ENCODE assay signal across 13 cellular contexts in the genomic region with DNA sequence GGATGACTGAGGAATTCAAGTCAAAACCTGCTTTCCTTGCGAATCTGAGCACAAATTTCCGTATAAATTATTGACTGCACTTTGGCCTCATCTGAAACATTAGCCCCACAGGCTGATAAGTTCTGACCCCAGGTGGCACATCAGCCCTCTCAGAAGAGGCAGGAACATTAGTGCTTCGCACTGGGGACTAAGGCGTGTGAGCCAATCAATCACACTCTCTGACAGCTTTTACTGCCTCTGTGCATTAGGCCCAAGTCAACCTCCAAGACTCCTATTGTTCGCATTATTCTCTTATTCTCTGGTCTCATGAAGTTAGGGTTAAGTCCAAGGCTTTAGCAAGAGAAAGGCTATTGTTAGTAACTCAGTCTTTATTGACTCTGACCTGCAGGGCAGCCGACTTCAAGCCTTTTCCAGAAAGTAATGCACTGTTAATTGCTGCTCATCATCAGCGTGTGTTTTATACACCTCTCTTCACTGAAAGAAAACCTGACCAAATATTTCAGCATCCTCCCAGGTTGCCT.
A peak's percentile ranks its signal among the peaks of the same experiment; 100 is the strongest.
DNase-seq lines count a peak whose midpoint lies in the region; ATAC-seq and TF ChIP-seq lines count a peak whose summit lies in the region.
"Had no signal": no experiment of that assay in that cellular context is flagged by ENCODE, and none has a peak within 500 bp of the region (broad histone marks: within the 10 kb centered on the region; RNA-seq: fewer than 3 reads in every experiment).

No MANE protein-coding gene starts in this region.

- no peaks in the 10 kb centered on the region for H3K9me3 Mint-ChIP-seq in neural progenitor cell

- H3F3A ChIP-seq in GM23248 (ENCODE audit: insufficient read depth): peaks cover 24% of the 10 kb centered on the region
- H3F3A ChIP-seq in neural progenitor cell (ENCODE audit: low read depth): peaks cover 65% of the 10 kb centered on the region

- H3K9me2 ChIP-seq in GM23248 (ENCODE audit: insufficient read depth): no peaks in the 10 kb centered on the region

- ATAC-seq in GM19395 (IDR thresholded peaks at IDR 0.05; ENCODE audit: unreplicated experiment) (no peak), HG03432 (IDR thresholded peaks at IDR 0.05; ENCODE audit: unreplicated experiment) (no peak), HG02938 (IDR thresholded peaks at IDR 0.05; ENCODE audit: unreplicated experiment) (no peak), HG03565 (IDR thresholded peaks at IDR 0.05; ENCODE audit: unreplicated experiment) (no peak)

- H3K27ac Mint-ChIP-seq in neural progenitor cell: peak overlapping the region; percentile 90

- H3K4me1 ChIP-seq in GM23248 (ENCODE audit: insufficient read depth) (peaks cover 52% of the 10 kb centered on the region), endocrine pancreas (ENCODE audit: control insufficient read depth, insufficient read depth, low read length) (peaks cover 29% of the 10 kb centered on the region), neural progenitor cell (peaks cover 89% of the 10 kb centered on the region)

- H3K27ac ChIP-seq in GM23248: no peak overlapping the region
- H3K27ac ChIP-seq in neural progenitor cell: peak overlapping the region; percentile 79
- H3K27ac ChIP-seq: neutrophil had no signal

- peak overlapping the region; percentile 70 for H3K4me2 ChIP-seq in GM23248 (ENCODE audit: unreplicated experiment)
- H3K4me2 ChIP-seq in neural progenitor cell: peak overlapping the region; percentile 75

- H3K79me2 ChIP-seq in GM23248 (ENCODE audit: insufficient read depth) (no peaks in the 10 kb centered on the region), neural progenitor cell (ENCODE audit: low read depth) (peaks cover 99% of the 10 kb centered on the region)

- 85 to 87% methylated on average over 7 of the region's 7 CpGs for WGBS in GM23248 (ENCODE audit: low coverage in 1 of 2, low lambda C conversion rate in 2 of 2, missing lambda C conversion rate in 2 of 2), 2 experiments

- in situ Hi-C loops in GM23248 (cut with MboI): no loop called here

- H3K9me3 ChIP-seq in GM23248 (ENCODE audit: low read depth) (no peaks in the 10 kb centered on the region), endocrine pancreas (ENCODE audit: control insufficient read depth, low read length) (no peaks in the 10 kb centered on the region), neural progenitor cell (ENCODE audit: low read depth) (no peaks in the 10 kb centered on the region)
- H3K9me3 ChIP-seq: neutrophil had no signal

- H3K4me1 Mint-ChIP-seq in neural progenitor cell: peaks cover 95% of the 10 kb centered on the region

- H3K9ac ChIP-seq in GM23248 (no peak overlapping the region), endocrine pancreas (ENCODE audit: control insufficient read depth, insufficient read depth, low read length) (no peak overlapping the region), neural progenitor cell (no peak overlapping the region)

- DNase-seq in GM23248: no peak
- DNase-seq in NCI-H524 treated with DMSO at 0.1 percent for 48 hours (lab: John Stamatoyannopoulos, UW): peak; percentile 5
- DNase-seq in neural progenitor cell (ENCODE audit: low spot score): peak; percentile 62
- DNase-seq: activated CD8-positive, alpha-beta memory T cell treated with anti-CD3 and anti-CD28 coated beads, Interleukin-2, amount 50 U/mL, for 48 hours; effector CD8-positive, alpha-beta T cell; HCEC 1CT; NCI-H1694 had no signal

- H2AFZ ChIP-seq in GM23248 (no peak overlapping the region), neural progenitor cell (replicated peaks) (no peak overlapping the region)

- peaks cover 3% of the 10 kb centered on the region for H3K27me3 Mint-ChIP-seq in neural progenitor cell (ENCODE audit: insufficient read depth, low read depth)

- H3K36me3 Mint-ChIP-seq in neural progenitor cell: peaks cover 9% of the 10 kb centered on the region

- H3K4me3 ChIP-seq in GM23248 (no peak overlapping the region), endocrine pancreas (ENCODE audit: control insufficient read depth, insufficient read depth, low read length) (peak overlapping the region; percentile 52), neural progenitor cell (peak overlapping the region; percentile 41)

- H3K4me3 Mint-ChIP-seq in neural progenitor cell: peak overlapping the region; percentile 74

- H3K27me3 ChIP-seq in GM23248 (replicated peaks; ENCODE audit: insufficient read depth): no peaks in the 10 kb centered on the region
- no peaks in the 10 kb centered on the region for H3K27me3 ChIP-seq in endocrine pancreas (ENCODE audit: control insufficient read depth, insufficient read depth, low read length)
- H3K27me3 ChIP-seq in neural progenitor cell: no peaks in the 10 kb centered on the region
- H3K27me3 ChIP-seq: neutrophil had no signal

- TF ChIP-seq CTCF in neural progenitor cell (IDR thresholded peaks at IDR 0.05): no peak

- H4K20me1 ChIP-seq in GM23248 (ENCODE audit: insufficient read depth) (no peaks in the 10 kb centered on the region), neural progenitor cell (ENCODE audit: low read depth) (peaks cover 98% of the 10 kb centered on the region)

- H3K36me3 ChIP-seq in GM23248 (ENCODE audit: low read depth): no peaks in the 10 kb centered on the region
- no peaks in the 10 kb centered on the region for H3K36me3 ChIP-seq in endocrine pancreas (ENCODE audit: control insufficient read depth, insufficient read depth, low read length)
- no peaks in the 10 kb centered on the region for H3K36me3 ChIP-seq in neural progenitor cell
- H3K36me3 ChIP-seq: neutrophil had no signal
